ENCODE assay signal across 9 cellular contexts in genomic region chr9:133737774-133738038, GRCh38. TPM values are rescaled to one million over a fixed set of nuclear protein-coding genes. Genes with fewer than 3 reads are reported as not detected.
DNase-seq lines count a peak whose midpoint lies in the region; FAIRE-seq and TF ChIP-seq lines count a peak whose summit lies in the region.
"Had no signal": no experiment of that assay in that cellular context is flagged by ENCODE, and none has a peak within 500 bp of the region (broad histone marks: within the 10 kb centered on the region; RNA-seq: fewer than 3 reads in every experiment).

No MANE protein-coding gene starts in this region.

- no peaks in the 10 kb centered on the region for H3K9me3 Mint-ChIP-seq in immature natural killer cell

- peaks cover 13% of the 10 kb centered on the region for H3K4me1 ChIP-seq in smooth muscle cell (ENCODE audit: low read depth)

- no peaks in the 10 kb centered on the region for H3K9me3 ChIP-seq in SK-N-MC (ENCODE audit: low read depth, low read length)
- no peaks in the 10 kb centered on the region for H3K9me3 ChIP-seq in smooth muscle cell (replicated peaks; ENCODE audit: low read depth)

- peak overlapping the region in 2 of 6 donors; percentile 30 to 61 for H3K27ac Mint-ChIP-seq in immature natural killer cell

- no peak overlapping the region for H2AFZ ChIP-seq in smooth muscle cell (ENCODE audit: low read depth)

- H3K4me3 Mint-ChIP-seq in immature natural killer cell, result peak overlapping the region; percentile 63 to 74 (median 68)

- no peak overlapping the region for H3K9ac ChIP-seq in SK-N-MC (ENCODE audit: insufficient read length)
- no peak overlapping the region for H3K9ac ChIP-seq in smooth muscle cell (ENCODE audit: low read depth)

- H3K27me3 Mint-ChIP-seq in immature natural killer cell (ENCODE audit: low read depth in 3 of 3), result peaks cover 0 to 2% (median 0%) of the 10 kb centered on the region in 3 donors

- no peaks in the 10 kb centered on the region for H3K36me3 ChIP-seq in SK-N-MC (ENCODE audit: insufficient read depth, low read length)
- H3K36me3 ChIP-seq in smooth muscle cell (ENCODE audit: low read depth), result no peaks in the 10 kb centered on the region

- H3K27me3 ChIP-seq in smooth muscle cell (ENCODE audit: low read depth), result no peaks in the 10 kb centered on the region

- DNase-seq in NCI-H1417 (lab: John Stamatoyannopoulos, UW) (peak in 2 of 3 experiments; percentile 87 to 91), NCI-H1417 treated with DMSO at 0.1 percent for 48 hours (lab: John Stamatoyannopoulos, UW) (no peak), SK-N-MC (ENCODE audit: low read depth, low spot score) (no peak), immature natural killer cell (no peak), smooth muscle cell (lab: John Stamatoyannopoulos, UW; ENCODE audit: unreplicated experiment) (no peak), C1 segment of cervical spinal cord (lab: John Stamatoyannopoulos, UW) (no peak), urothelium cell line (ENCODE audit: low spot score) (no peak)
- no peak for DNase-seq in stimulated activated naive CD4-positive, alpha-beta T cell (lab: John Stamatoyannopoulos, UW)

- no peak overlapping the region for H3K27ac ChIP-seq in SK-N-MC
- H3K27ac ChIP-seq in smooth muscle cell (ENCODE audit: low read depth), result no peak overlapping the region
- H3K27ac ChIP-seq: 22Rv1 had no signal

- TF ChIP-seq CTCF in smooth muscle cell (IDR thresholded peaks at IDR 0.05; ENCODE audit: borderline replicate concordance, insufficient read depth, poor library complexity, severe bottlenecking), result no peak

- H3K4me3 ChIP-seq in SK-N-MC, result peak overlapping the region; percentile 71; the same call in 1 of the 2 replicates
- peak overlapping the region; percentile 44 for H3K4me3 ChIP-seq in smooth muscle cell

- H4K20me1 ChIP-seq in smooth muscle cell (ENCODE audit: low read depth), result no peaks in the 10 kb centered on the region

- peak overlapping the region; percentile 88 for H3K4me2 ChIP-seq in smooth muscle cell

- peaks cover 8 to 16% of the 10 kb centered on the region in 2 donors for H3K4me1 Mint-ChIP-seq in immature natural killer cell

- WGBS in smooth muscle cell (ENCODE audit: low lambda C conversion rate), result 65% methylated on average over 5 of the region's 5 CpGs

- no peaks in the 10 kb centered on the region for H3K36me3 Mint-ChIP-seq in immature natural killer cell

- FAIRE-seq in urothelium cell line (lab: Jason Lieb, UNC), result no peak

- no peaks in the 10 kb centered on the region for H3F3A ChIP-seq in smooth muscle cell (ENCODE audit: low read depth)

- no peaks in the 10 kb centered on the region for H3K79me2 ChIP-seq in smooth muscle cell (ENCODE audit: low read depth)

RNA-seq across cellular contexts. Expression of gene SARDH, which starts 0.4 kb away (rescaled TPM):
- polyA plus RNA-seq in immature natural killer cell (1 to 10 TPM in 2 of 3 donors, under 1 TPM in 1; 0.08 to 6.8 (median 1.2) TPM), smooth muscle cell (10.1 and 11.8 TPM in 2 replicates)
- 3.3 and 4.5 TPM in 2 replicates for total RNA-seq in smooth muscle cell

Comparison
In these comparisons a context has a peak if more than half of its experiments do, and no peak if none do; other contexts are left out.
1. DNase-seq: peak in NCI-H1417 (2 of 3); none in NCI-H1417 treated with DMSO at 0.1 percent for 48 hours (single experiment), SK-N-MC (single experiment), immature natural killer cell (0 of 3), smooth muscle cell (single experiment), stimulated activated naive CD4-positive, alpha-beta T cell (0 of 6), C1 segment of cervical spinal cord (0 of 14) and urothelium cell line (single experiment).